Comparison of ENCODE assay signal across 8 cellular contexts in the genomic region with DNA sequence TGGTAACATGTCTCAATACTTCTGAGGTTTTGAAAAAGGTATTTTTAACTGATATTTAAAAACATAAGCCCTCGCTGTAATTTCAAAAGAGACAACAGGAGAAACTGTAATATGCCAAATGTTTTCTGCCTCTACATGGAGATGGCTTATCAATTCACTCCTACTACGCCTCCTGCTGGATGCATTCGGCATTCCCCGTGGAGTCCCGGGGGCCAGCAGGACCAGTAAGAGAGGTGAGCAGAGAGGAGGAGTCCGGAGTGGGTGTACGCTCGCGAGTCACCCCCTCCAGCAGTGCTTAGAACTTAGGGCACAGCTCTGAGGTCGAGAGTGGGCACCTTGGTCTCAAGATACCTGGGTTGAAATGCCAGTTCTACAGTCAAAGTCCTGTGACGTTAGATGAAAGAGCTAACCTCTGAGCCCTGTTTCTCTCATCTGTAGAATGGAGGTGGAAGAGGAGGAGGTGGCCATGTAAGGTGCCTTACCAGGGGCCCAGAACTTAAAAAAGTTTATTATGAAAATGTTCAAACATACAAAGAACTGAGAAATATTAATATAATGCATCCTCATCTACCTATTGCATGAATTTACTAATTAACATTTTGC.
A peak's percentile ranks its signal among the peaks of the same experiment; 100 is the strongest.
DNase-seq lines count a peak whose midpoint lies in the region; ATAC-seq and TF ChIP-seq lines count a peak whose summit lies in the region.

No MANE protein-coding gene starts in this region.

- WGBS in mesendoderm (ENCODE audit: extremely low coverage, insufficient coverage, low lambda C conversion rate): no CpG with 5 or more reads among the region's 11 CpGs

- no peak overlapping the region for H3K9ac ChIP-seq in mesendoderm (ENCODE audit: low read length)

- H3K23ac ChIP-seq in mesendoderm (ENCODE audit: low read length): no peak overlapping the region

- H3K36me3 ChIP-seq in brain microvascular endothelial cell (replicated peaks) (peaks cover 50% of the 10 kb centered on the region), mesendoderm (ENCODE audit: control insufficient read depth, insufficient read depth, low read length) (peaks cover 3% of the 10 kb centered on the region)

- H3K4me2 ChIP-seq in mesendoderm (ENCODE audit: low read length): no peak overlapping the region

- H2AK5ac ChIP-seq in mesendoderm (ENCODE audit: low read length): no peak overlapping the region

- DNase-seq in AG09309 (ENCODE audit: low read depth): no peak
- no peak for DNase-seq in GM13977 (ENCODE audit: low spot score)
- peak; percentile 20 for DNase-seq in RPMI8226
- peak; percentile 81 for DNase-seq in brain microvascular endothelial cell
- DNase-seq in mesendoderm: peak; percentile 77
- DNase-seq in dedifferentiated amniotic fluid mesenchymal stem cell (ENCODE audit: extremely low spot score): no peak

- no peaks in the 10 kb centered on the region for H3K27me3 ChIP-seq in brain microvascular endothelial cell (replicated peaks)
- H3K27me3 ChIP-seq in mesendoderm (ENCODE audit: insufficient read depth, low read length, poor library complexity): no peaks in the 10 kb centered on the region

- peaks cover 2% of the 10 kb centered on the region for H3K4me1 ChIP-seq in mesendoderm (ENCODE audit: control insufficient read depth, low read depth, low read length)

- ATAC-seq in GM18520 (IDR thresholded peaks at IDR 0.05; ENCODE audit: unreplicated experiment) (no peak), HG03378 (IDR thresholded peaks at IDR 0.05; ENCODE audit: unreplicated experiment) (no peak)

- H2BK5ac ChIP-seq in mesendoderm (ENCODE audit: low read length): no peak overlapping the region

- H3K4me3 ChIP-seq in AG09309 (ENCODE audit: control insufficient read depth, low read depth, low read length): no peak overlapping the region
- no peak overlapping the region for H3K4me3 ChIP-seq in brain microvascular endothelial cell (ENCODE audit: low read depth, low read length)
- H3K4me3 ChIP-seq in mesendoderm (ENCODE audit: low read length): no peak overlapping the region

- H3K18ac ChIP-seq in mesendoderm (ENCODE audit: low read length): no peak overlapping the region

- H2BK120ac ChIP-seq in mesendoderm (ENCODE audit: low read depth, low read length): no peak overlapping the region

- no peak overlapping the region for H3K4ac ChIP-seq in mesendoderm (ENCODE audit: low read depth, low read length)

- H4K5ac ChIP-seq in mesendoderm (ENCODE audit: low read length): no peak overlapping the region

- no peak overlapping the region for H4K8ac ChIP-seq in mesendoderm (ENCODE audit: low read depth, low read length)

- in situ Hi-C loops in GM13977 (cut with MboI; ENCODE audit: low pct_unique_long_range_greater_than_20kb, low sequenced_read_pairs, unreplicated experiment) (no loop called here), brain microvascular endothelial cell (cut with HindIII; ENCODE audit: low pct_ligation_motif_present, low sequenced_read_pairs) (no loop called here)

- H3K79me2 ChIP-seq in mesendoderm (ENCODE audit: control insufficient read depth, insufficient read depth, low read length): peaks cover 7% of the 10 kb centered on the region

- H3K27ac ChIP-seq in brain microvascular endothelial cell (no peak overlapping the region), mesendoderm (ENCODE audit: low read depth, low read length) (no peak overlapping the region)

- H3K79me1 ChIP-seq in mesendoderm (ENCODE audit: low read length): peaks cover 19% of the 10 kb centered on the region

- no peak overlapping the region for H2BK15ac ChIP-seq in mesendoderm (replicated peaks; ENCODE audit: low read depth)

- H3K56ac ChIP-seq in mesendoderm (ENCODE audit: low read length): no peak overlapping the region

- TF ChIP-seq CTCF in AG09309 (IDR thresholded peaks at IDR 0.05; ENCODE audit: control insufficient read depth, insufficient read depth, low read depth, low read length, missing control alignments) (peak; percentile 69), GM13977 (IDR thresholded peaks at IDR 0.05; ENCODE audit: extremely low read depth, insufficient read depth, missing control alignments) (peak; percentile 49), brain microvascular endothelial cell (IDR thresholded peaks at IDR 0.05; ENCODE audit: low read depth, low read length, missing control alignments) (peak; percentile 89)

Comparison
In these comparisons a context has a peak if more than half of its experiments do, and no peak if none do; other contexts are left out.
1. DNase-seq: peak in RPMI8226 (single experiment), brain microvascular endothelial cell (single experiment) and mesendoderm (single experiment); none in AG09309 (single experiment), GM13977 (single experiment) and dedifferentiated amniotic fluid mesenchymal stem cell (single experiment).
2. Peak in every context shown above with its lines, with median percentiles within 50 percentile points of each other: CTCF ChIP-seq.